14 cellular contexts compared by ENCODE assay signal in the genomic region with DNA sequence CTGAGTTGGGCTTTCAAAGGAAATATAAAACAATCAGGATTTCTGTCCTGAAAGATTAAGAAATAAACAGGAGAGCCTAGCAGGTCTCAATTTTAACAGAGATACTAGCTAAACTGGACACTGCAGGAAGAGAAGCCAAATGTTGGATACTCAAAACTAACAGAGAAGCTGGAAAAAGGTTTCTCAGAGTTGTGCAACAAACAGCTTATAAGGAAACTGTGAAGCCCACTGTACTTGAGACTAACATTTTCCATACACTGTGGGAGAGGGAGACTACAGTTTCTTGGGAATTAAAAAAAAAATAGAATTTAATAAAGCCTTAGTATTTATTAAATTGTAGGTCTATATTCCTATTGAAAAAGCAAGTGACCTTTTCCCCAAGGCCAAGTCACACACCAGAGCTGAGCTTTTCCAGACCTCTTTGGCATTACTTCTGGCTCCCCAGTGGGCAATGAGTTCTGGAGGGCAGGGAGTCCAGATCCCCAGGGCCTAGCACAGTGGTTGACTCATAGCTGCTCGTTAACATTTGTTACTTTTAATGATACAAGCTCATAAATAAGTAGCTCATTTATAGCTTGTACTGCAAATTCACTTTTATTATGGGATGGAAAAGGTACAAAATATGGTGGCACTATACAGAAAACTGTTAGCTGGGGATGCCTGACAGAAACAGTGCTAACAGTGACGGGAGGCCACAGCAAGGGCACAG.
DNase-seq lines count a peak whose midpoint lies in the region; ATAC-seq, FAIRE-seq and TF ChIP-seq lines count a peak whose summit lies in the region.
"Had no signal": no experiment of that assay in that cellular context is flagged by ENCODE, and none has a peak within 500 bp of the region (broad histone marks: within the 10 kb centered on the region; RNA-seq: fewer than 3 reads in every experiment).

No MANE protein-coding gene starts in this region.

- no peak for TF ChIP-seq RAD21 in K562 (CRISPR knock-in tag; conservative IDR thresholded peaks at IDR 0.05 in 1 of 2, IDR thresholded peaks at IDR 0.05 in 1 of 2)

- no peak overlapping the region for H3K4me3 Mint-ChIP-seq in stimulated activated memory B cell treated with anti-CD40 and anti-IgM and Interleukin-4, amounts not matched to agents 10 μg/mL and 1 μg/mL and 100 μg/mL, for 72 hours
- H3K4me3 Mint-ChIP-seq: activated CD4-positive, alpha-beta memory T cell treated with anti-CD3 and anti-CD28 coated beads for 36 hours; CD4-positive, alpha-beta T cell; T-cell had no signal

- peaks cover 24% of the 10 kb centered on the region for H3K79me2 ChIP-seq in K562 (ENCODE audit: control insufficient read depth, insufficient read depth, low read length)

- ATAC-seq in K562 (no peak), left ventricle myocardium superior (peak; percentile 84), HG03039 (IDR thresholded peaks at IDR 0.05; ENCODE audit: unreplicated experiment) (no peak)
- no peak for ATAC-seq in stimulated activated memory B cell treated with anti-CD40 and anti-IgM and Interleukin-4, amounts not matched to agents 10 μg/mL and 1 μg/mL and 100 μg/mL, for 72 hours
- ATAC-seq: T-cell had no signal

- no peak overlapping the region for H2AFZ ChIP-seq in K562 (ENCODE audit: low read depth, low read length)

- H3K9me1 ChIP-seq in K562 (ENCODE audit: control insufficient read depth, insufficient read depth, low read length) = no peaks in the 10 kb centered on the region

- peaks cover 7% of the 10 kb centered on the region for H3K4me1 Mint-ChIP-seq in stimulated activated memory B cell treated with anti-CD40 and anti-IgM and Interleukin-4, amounts not matched to agents 10 μg/mL and 1 μg/mL and 100 μg/mL, for 72 hours

- intact Hi-C loops in K562 (cut with micrococcal nuclease) = no loop called here
- intact Hi-C loops in left ventricle myocardium superior (cut with micrococcal nuclease) = no loop called here

- no peak for TF ChIP-seq EP300 in K562 (IDR thresholded peaks at IDR 0.05; ENCODE audit: low read length)

- WGBS in K562 (ENCODE audit: insufficient coverage, low coverage, missing lambda C conversion rate) = 60% methylated on average over 2 of the region's 2 CpGs

- POLR2A ChIA-PET in K562 (lab: Yijun Ruan, JAX) = interaction anchor here (0.7 to 1.7 kb wide), 4 partner anchors 9 to 1813 kb away, joined by 3 to 4 read pairs (median 3); no protein-coding TSS in a partner anchor

- H3K9ac ChIP-seq in K562 (ENCODE audit: insufficient read depth in 1 of 2, low read depth in 2 of 2, low read length in 2 of 2) = no peak overlapping the region

- H3K36me3 ChIP-seq in K562 (ENCODE audit: control insufficient read depth, insufficient read depth, low read length) (peaks cover 48% of the 10 kb centered on the region; the same call in 2 of the 3 replicates), Peyer's patch (peaks cover 0 to 26% (median 0%) of the 10 kb centered on the region in 3 donors)

- H4K20me1 ChIP-seq in K562 (replicated peaks; ENCODE audit: control insufficient read depth, insufficient read depth, low read length) = no peaks in the 10 kb centered on the region

- BruUV-seq in K562 (replicated peaks; lab: Mats Ljungman, UMichigan) = no TSS peak

- TF ChIP-seq CTCF in K562 (IDR thresholded peaks at IDR 0.05 in 2 of 3, conservative IDR thresholded peaks at IDR 0.05 in 1 of 3; ENCODE audit: insufficient read depth in 2 of 3, low read depth in 1 of 3, low read length in 3 of 3) = no peak
- TF ChIP-seq CTCF in Peyer's patch (IDR thresholded peaks at IDR 0.05) = no peak

- H3K9me3 ChIP-seq in K562 (replicated peaks; ENCODE audit: control insufficient read depth, insufficient read depth, low read depth, low read length) (no peaks in the 10 kb centered on the region), Peyer's patch (no peaks in the 10 kb centered on the region)

- peak overlapping the region; percentile 20 for H3K27ac Mint-ChIP-seq in stimulated activated memory B cell treated with anti-CD40 and anti-IgM and Interleukin-4, amounts not matched to agents 10 μg/mL and 1 μg/mL and 100 μg/mL, for 72 hours
- H3K27ac Mint-ChIP-seq: activated CD4-positive, alpha-beta memory T cell treated with anti-CD3 and anti-CD28 coated beads for 36 hours; CD4-positive, alpha-beta T cell; T-cell had no signal

- no peak overlapping the region for H3K27ac ChIP-seq in K562 (ENCODE audit: extremely low read depth, low read depth, low read length)
- H3K27ac ChIP-seq in Peyer's patch = peak overlapping the region in 1 of 4 donors; percentile 32

- H3K4me1 ChIP-seq in K562 (replicated peaks in 1 of 2; ENCODE audit: control insufficient read depth in 2 of 2, insufficient read depth in 2 of 2, low read length in 2 of 2) (peaks cover 6 to 21% of the 10 kb centered on the region in 2 experiments; a peak in 4 of 5 replicates), Peyer's patch (no peaks in the 10 kb centered on the region)

- DNase-seq in GM04503 (ENCODE audit: low read depth) (peak; percentile 53), K562 (ENCODE audit: extremely low read depth in 1 of 4, low spot score in 3 of 4) (no peak), left ventricle myocardium superior (peak; percentile 23), cerebellar cortex (ENCODE audit: low spot score) (no peak), NCI-H526 treated with DMSO at 0.1 percent for 48 hours (lab: John Stamatoyannopoulos, UW) (no peak), Peyer's patch (no peak)
- DNase-seq: activated CD4-positive, alpha-beta memory T cell treated with anti-CD3 and anti-CD28 coated beads for 36 hours; activated naive CD4-positive, alpha-beta T cell; CD4-positive, alpha-beta T cell; NCI-H187 treated with DMSO at 0.1 percent for 48 hours; T-cell had no signal

- H3K27me3 Mint-ChIP-seq in stimulated activated memory B cell treated with anti-CD40 and anti-IgM and Interleukin-4, amounts not matched to agents 10 μg/mL and 1 μg/mL and 100 μg/mL, for 72 hours = no peaks in the 10 kb centered on the region
- H3K27me3 Mint-ChIP-seq: activated CD4-positive, alpha-beta memory T cell treated with anti-CD3 and anti-CD28 coated beads for 36 hours; CD4-positive, alpha-beta T cell; T-cell had no signal

- H3K36me3 Mint-ChIP-seq in stimulated activated memory B cell treated with anti-CD40 and anti-IgM and Interleukin-4, amounts not matched to agents 10 μg/mL and 1 μg/mL and 100 μg/mL, for 72 hours = peaks cover 74% of the 10 kb centered on the region

- in situ Hi-C loops in K562 (cut with MboI) = no loop called here

- no peak overlapping the region for H3K4me2 ChIP-seq in K562 (ENCODE audit: insufficient read depth, low read length)

- H3K27me3 ChIP-seq in K562 (ENCODE audit: control insufficient read depth in 2 of 2, insufficient read depth in 2 of 2, low read length in 2 of 2) (no peaks in the 10 kb centered on the region), Peyer's patch (no peaks in the 10 kb centered on the region)

- TF ChIP-seq POLR2A in K562 (conservative IDR thresholded peaks at IDR 0.05) = no peak
- TF ChIP-seq POLR2A in Peyer's patch (IDR thresholded peaks at IDR 0.05) = no peak

- H3K4me3 ChIP-seq in K562 (no peak overlapping the region), Peyer's patch (no peak overlapping the region)
- H3K4me3 ChIP-seq: skin epidermis had no signal

- no peak for FAIRE-seq in K562 (lab: Jason Lieb, UNC)

- CTCF ChIA-PET in K562 (lab: Yijun Ruan, JAX; ENCODE audit: low intra/inter-chr PET ratio) = no interaction called here

- no peaks in the 10 kb centered on the region for H3K9me3 Mint-ChIP-seq in stimulated activated memory B cell treated with anti-CD40 and anti-IgM and Interleukin-4, amounts not matched to agents 10 μg/mL and 1 μg/mL and 100 μg/mL, for 72 hours
- H3K9me3 Mint-ChIP-seq: activated CD4-positive, alpha-beta memory T cell treated with anti-CD3 and anti-CD28 coated beads for 36 hours; CD4-positive, alpha-beta T cell; T-cell had no signal

TF ChIP-seq in K562, 482 proteins besides CTCF, POLR2A, EP300 and RAD21:
- TF ChIP-seq ZNF707 (CRISPR knock-in tag; conservative IDR thresholded peaks at IDR 0.05) (no peak), CHD2 (IDR thresholded peaks at IDR 0.05; ENCODE audit: low read depth, low read length) (no peak), STAT5B (CRISPR knock-in tag; IDR thresholded peaks at IDR 0.05) (no peak), CEBPB (tag; IDR thresholded peaks at IDR 0.05) (0 out of 2 replicates have a peak, but pooled peaks have one; percentile 11)

Comparison
In these comparisons a context has a peak if more than half of its experiments do, and no peak if none do; other contexts are left out.
1. DNase-seq: peak in GM04503 (single experiment) and left ventricle myocardium superior (single experiment); none in K562 (0 of 4), cerebellar cortex (single experiment), NCI-H526 treated with DMSO at 0.1 percent for 48 hours (single experiment) and Peyer's patch (0 of 3).